25 cellular contexts compared by ENCODE assay signal in the genomic region with DNA sequence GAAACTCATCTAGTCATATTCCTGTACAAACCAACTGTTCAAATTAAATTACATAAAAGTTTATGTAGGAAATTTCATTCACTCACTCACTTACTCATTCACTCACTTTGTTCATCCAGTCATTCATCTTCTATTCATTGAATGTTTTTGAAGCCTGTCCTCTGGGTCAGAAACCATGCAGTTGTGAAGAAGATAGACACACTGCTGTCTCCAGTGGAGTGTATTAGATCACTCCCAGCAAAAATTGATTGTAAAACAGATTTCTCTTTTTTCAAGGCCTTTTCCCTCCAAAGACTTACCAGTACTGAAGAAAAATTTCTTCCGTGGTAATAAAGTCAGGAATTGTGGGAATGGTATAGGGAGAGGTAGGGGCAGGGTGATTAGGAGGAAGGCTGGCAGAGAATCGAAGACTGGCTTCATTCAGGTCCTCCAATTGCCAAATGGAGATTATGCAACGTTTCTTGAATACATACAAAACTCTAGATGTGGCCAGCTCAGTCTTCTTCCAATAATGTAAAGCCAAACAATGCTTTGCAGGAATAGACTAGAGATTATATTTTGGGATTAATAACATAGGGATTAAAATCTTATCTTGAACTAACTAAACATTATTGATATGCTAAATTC. TPM values are rescaled to one million over a fixed set of nuclear protein-coding genes. Genes with fewer than 3 reads are reported as not detected.
"Had no signal": no experiment of that assay in that cellular context is flagged by ENCODE, and none has a peak within 500 bp of the region (broad histone marks: within the 10 kb centered on the region; RNA-seq: fewer than 3 reads in every experiment).

No MANE protein-coding gene starts in this region.

- H3K9me3 Mint-ChIP-seq: activated CD4-positive, alpha-beta memory T cell treated with anti-CD3 and anti-CD28 coated beads for 36 hours; activated CD4-positive, alpha-beta T cell treated with anti-CD3 and anti-CD28 coated beads, Interleukin-2, amount 10 ng/mL, durations not matched to agents 24 days and 14 days; activated naive CD4-positive, alpha-beta T cell treated with anti-CD3 and anti-CD28 coated beads for 36 hours; activated naive CD8-positive, alpha-beta T cell treated with anti-CD3 and anti-CD28 coated beads for 36 hours; activated T-helper 17 cell treated with anti-CD3 and anti-CD28 coated beads, Interleukin-2, amount 50 U/mL, for 72 hours; T-helper 1 cell treated with Interleukin-12 subunit alpha and Interleukin-12 subunit beta and Interleukin-4 antibody, amounts not matched to agents 30 μg/mL and 1 μg/mL, for 36 hours; WTC11 had no signal

- ATAC-seq: activated T-helper 17 cell treated with anti-CD3 and anti-CD28 coated beads, Interleukin-2, amount 50 U/mL, for 72 hours; SK-N-SH treated with all-trans-retinoic acid at 6 μM for 48 hours; WTC11 had no signal

- H3K36me3 Mint-ChIP-seq: activated CD4-positive, alpha-beta memory T cell treated with anti-CD3 and anti-CD28 coated beads for 36 hours; activated naive CD8-positive, alpha-beta T cell treated with anti-CD3 and anti-CD28 coated beads for 36 hours; WTC11 had no signal

- H3K9me3 ChIP-seq: SJSA1 had no signal

- H3K27me3 ChIP-seq: brain microvascular endothelial cell, cardiac muscle cell, SJSA1 had no signal

- H3K27ac ChIP-seq: brain microvascular endothelial cell, cardiac muscle cell, SJSA1 had no signal

- H3K4me3 ChIP-seq: cardiac muscle cell, SJSA1 had no signal

- H3K36me3 ChIP-seq: brain microvascular endothelial cell, cardiac muscle cell, SJSA1 had no signal

- H3K27ac Mint-ChIP-seq: activated CD4-positive, alpha-beta memory T cell treated with anti-CD3 and anti-CD28 coated beads for 36 hours; activated CD4-positive, alpha-beta T cell treated with anti-CD3 and anti-CD28 coated beads, Interleukin-2, amount 10 ng/mL, durations not matched to agents 24 days and 14 days; activated naive CD4-positive, alpha-beta T cell treated with anti-CD3 and anti-CD28 coated beads for 36 hours; activated naive CD8-positive, alpha-beta T cell treated with anti-CD3 and anti-CD28 coated beads for 36 hours; activated T-helper 17 cell treated with anti-CD3 and anti-CD28 coated beads, Interleukin-2, amount 50 U/mL, for 72 hours; T-helper 1 cell treated with Interleukin-12 subunit alpha and Interleukin-12 subunit beta and Interleukin-4 antibody, amounts not matched to agents 30 μg/mL and 1 μg/mL, for 36 hours; WTC11 had no signal

- H3K4me1 ChIP-seq: SJSA1 had no signal

- DNase-seq: activated CD4-positive, alpha-beta memory T cell treated with anti-CD3 and anti-CD28 coated beads for 36 hours; activated CD4-positive, alpha-beta T cell treated with anti-CD3 and anti-CD28 coated beads for 1 hour; activated CD4-positive, alpha-beta T cell treated with anti-CD3 and anti-CD28 coated beads, Interleukin-2, amount 10 ng/mL, durations not matched to agents 24 days and 14 days; activated CD8-positive, alpha-beta memory T cell treated with anti-CD3 and anti-CD28 coated beads for 24 hours; activated gamma-delta T cell; activated naive CD4-positive, alpha-beta T cell treated with anti-CD3 and anti-CD28 coated beads for 36 hours; activated naive CD8-positive, alpha-beta T cell treated with anti-CD3 and anti-CD28 coated beads for 36 hours; activated T-cell treated with anti-CD3 and anti-CD28 coated beads, Interleukin-2, amount 50 U/mL, for 48 hours; brain microvascular endothelial cell; NCI-H1092; NCI-H1417; NCI-H1930; NCI-H2171 treated with DMSO at 0.1 percent for 48 hours; NCI-H226; NCI-H510A; NCI-H526 treated with DMSO at 0.1 percent for 48 hours; NCI-H82; SHP77; T-helper 9 cell had no signal

RNA-seq across cellular contexts. Expression of gene LRRK2, which starts 9.1 kb away (rescaled TPM):
- total RNA-seq: activated CD4-positive, alpha-beta T cell treated with anti-CD3 and anti-CD28 coated beads, Interleukin-2, amount 10 ng/mL, durations not matched to agents 24 days and 14 days; activated naive CD4-positive, alpha-beta T cell treated with anti-CD3 and anti-CD28 coated beads for 36 hours had no signal
